ENCODE assay signal across 9 cellular contexts in the genomic region with DNA sequence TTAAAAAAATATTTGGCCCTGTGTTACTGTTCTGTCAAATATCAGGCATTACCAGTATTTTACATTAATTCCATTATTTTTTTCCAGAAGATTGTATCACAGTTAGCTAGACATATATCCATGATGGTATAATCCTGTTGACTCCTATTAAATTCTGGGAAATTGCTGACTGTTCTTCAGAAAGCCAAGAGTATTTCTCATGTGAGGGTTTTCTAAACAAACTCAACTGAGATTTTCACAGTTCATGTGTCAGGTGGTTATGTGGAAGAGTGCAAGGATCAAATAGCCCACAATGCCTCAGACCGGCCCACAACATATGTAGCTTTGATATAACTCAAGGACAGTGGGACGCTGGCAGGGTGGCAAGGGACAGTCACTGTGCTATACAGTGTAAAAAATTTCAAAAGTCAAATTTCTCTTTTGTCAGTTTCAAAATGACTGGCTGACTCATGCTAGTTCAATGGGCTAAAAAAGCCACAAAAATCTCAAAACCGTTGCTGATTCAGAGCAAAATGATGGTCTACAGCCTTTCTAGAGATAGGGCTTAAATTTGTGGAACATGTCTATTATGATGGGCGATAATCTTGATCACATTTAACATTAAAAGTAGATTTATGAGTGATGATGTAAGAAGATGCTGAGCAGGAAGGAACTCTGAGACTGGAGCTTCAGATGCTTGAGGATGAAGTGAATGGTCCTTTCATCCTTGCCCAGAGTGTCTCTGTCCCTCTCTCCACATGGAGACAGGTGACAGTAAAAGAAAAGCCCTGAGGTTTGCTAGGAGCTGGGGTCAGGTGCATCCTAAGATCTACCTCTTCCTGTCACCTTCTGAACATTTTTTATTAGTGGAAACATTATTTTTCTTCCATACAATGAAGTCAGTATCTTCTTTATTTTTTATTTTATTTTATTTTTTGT.
DNase-seq lines count a peak whose midpoint lies in the region; ATAC-seq lines count a peak whose summit lies in the region.
"Had no signal": no experiment of that assay in that cellular context is flagged by ENCODE, and none has a peak within 500 bp of the region (broad histone marks: within the 10 kb centered on the region; RNA-seq: fewer than 3 reads in every experiment).

No MANE protein-coding gene starts in this region.

- H2BK12ac ChIP-seq in trophoblast cell (ENCODE audit: low read length) = no peak overlapping the region

- H3K79me1 ChIP-seq in trophoblast cell (ENCODE audit: low read length) = no peaks in the 10 kb centered on the region

- DNase-seq in OCI-M1 (lab: John Stamatoyannopoulos, UW) (peak; percentile 44), trophoblast cell (peak; percentile 43 to 77), NCI-H1048 (lab: John Stamatoyannopoulos, UW) (no peak), HT-29 (ENCODE audit: low spot score) (no peak), NCI-H1417 treated with DMSO at 0.1 percent for 48 hours (lab: John Stamatoyannopoulos, UW) (no peak), activated gamma-delta T cell treated with Interleukin-2 at 50 U/mL for 16 hours (no peak)

- no peaks in the 10 kb centered on the region for H3K27me3 ChIP-seq in trophoblast cell (ENCODE audit: insufficient read depth, low read length)

- H4K8ac ChIP-seq in trophoblast cell (ENCODE audit: low read depth, low read length) = no peak overlapping the region

- H3K4me3 ChIP-seq in trophoblast cell (ENCODE audit: low read depth, low read length) = no peak overlapping the region

- no peak overlapping the region for H2AFZ ChIP-seq in trophoblast cell (ENCODE audit: insufficient read depth, low read length, poor library complexity)

- no peak overlapping the region for H3K27ac ChIP-seq in trophoblast cell (ENCODE audit: low read depth, low read length)

- H3K4me2 ChIP-seq in trophoblast cell (ENCODE audit: low read length) = no peak overlapping the region

- no peak overlapping the region for H2AK5ac ChIP-seq in trophoblast cell (ENCODE audit: low read length)

- ATAC-seq in GM18861 (IDR thresholded peaks at IDR 0.05; ENCODE audit: unreplicated experiment) (peak; percentile 86), HG02798 (IDR thresholded peaks at IDR 0.05; ENCODE audit: poor library complexity, unreplicated experiment) (peak; percentile 87)
- ATAC-seq: Right ventricle myocardium inferior had no signal

- no peak overlapping the region for H3K18ac ChIP-seq in trophoblast cell (ENCODE audit: low read length)

- H4K12ac ChIP-seq in trophoblast cell (ENCODE audit: low read depth, low read length) = no peak overlapping the region

- H3K23ac ChIP-seq in trophoblast cell (ENCODE audit: low read length) = no peak overlapping the region

- H3K36me3 ChIP-seq in trophoblast cell (ENCODE audit: control insufficient read depth in 1 of 2, insufficient read depth in 2 of 2, low read length in 2 of 2) = no peaks in the 10 kb centered on the region

- H3K79me2 ChIP-seq in trophoblast cell (ENCODE audit: control insufficient read depth, insufficient read depth, low read length, poor library complexity) = no peaks in the 10 kb centered on the region

- WGBS in trophoblast cell (ENCODE audit: extremely low coverage, insufficient coverage, insufficient read length) = no CpG with 5 or more reads among the region's 4 CpGs

- H3K9ac ChIP-seq in trophoblast cell (ENCODE audit: low read length) = no peak overlapping the region

- H3K4me1 ChIP-seq in trophoblast cell (ENCODE audit: control insufficient read depth in 1 of 2, insufficient read depth in 2 of 2, low read length in 2 of 2) = peaks cover 0 to 4% of the 10 kb centered on the region in 2 experiments

- no peaks in the 10 kb centered on the region for H3K9me3 ChIP-seq in trophoblast cell (ENCODE audit: insufficient read depth, low read depth, low read length)

- no peak overlapping the region for H4K91ac ChIP-seq in trophoblast cell (ENCODE audit: low read depth, low read length)

- H2BK120ac ChIP-seq in trophoblast cell (ENCODE audit: insufficient read depth, low read length, poor library complexity) = no peak overlapping the region

- no peak overlapping the region for H3K14ac ChIP-seq in trophoblast cell (ENCODE audit: low read length)

- no peak overlapping the region for H2BK5ac ChIP-seq in trophoblast cell (ENCODE audit: low read depth, low read length, poor library complexity)

- no peak overlapping the region for H3K4ac ChIP-seq in trophoblast cell (ENCODE audit: low read depth, low read length)

Comparison
In these comparisons a context has a peak if more than half of its experiments do, and no peak if none do; other contexts are left out.
1. DNase-seq: peak in OCI-M1 (single experiment) and trophoblast cell (2 of 2); none in NCI-H1048 (single experiment), HT-29 (single experiment), NCI-H1417 treated with DMSO at 0.1 percent for 48 hours (single experiment) and activated gamma-delta T cell treated with Interleukin-2 at 50 U/mL for 16 hours (single experiment).